Comparison of ENCODE assay signal across 11 cellular contexts in the genomic region with DNA sequence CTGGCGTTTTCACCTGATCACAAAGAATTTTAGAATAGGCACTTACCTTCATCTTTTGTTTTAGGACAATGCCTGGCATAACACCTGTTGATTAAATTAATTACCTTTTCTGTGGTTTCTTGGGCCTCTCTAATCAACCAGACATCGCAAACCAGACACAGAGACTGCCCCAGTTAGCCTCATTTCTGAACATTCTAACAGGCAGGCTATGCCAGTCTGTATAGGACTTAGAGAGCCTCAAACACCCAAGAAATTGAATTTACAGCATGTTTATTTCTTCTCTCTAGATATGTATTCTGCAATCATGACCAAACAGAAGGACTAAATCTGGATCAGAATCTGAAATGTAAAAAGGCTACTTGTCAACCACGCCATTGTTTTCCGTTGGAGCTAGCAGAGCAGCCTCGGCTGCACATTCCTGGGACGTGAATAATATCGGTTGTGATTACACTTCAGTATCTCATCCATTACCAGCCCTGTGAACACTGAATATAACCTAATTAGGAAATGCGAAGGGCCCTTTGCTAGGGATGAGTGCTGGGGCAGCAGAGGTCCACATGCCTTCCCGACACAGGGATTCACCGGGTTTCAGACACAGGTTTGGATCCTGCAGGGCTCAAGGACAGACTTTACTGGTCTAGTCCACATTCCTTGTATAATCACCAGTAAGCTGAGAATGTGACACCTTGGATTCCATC. TPM values are rescaled to one million over a fixed set of nuclear protein-coding genes. Genes with fewer than 3 reads are reported as not detected.
DNase-seq lines count a peak whose midpoint lies in the region; ATAC-seq, FAIRE-seq and TF ChIP-seq lines count a peak whose summit lies in the region.
"Had no signal": no experiment of that assay in that cellular context is flagged by ENCODE, and none has a peak within 500 bp of the region (broad histone marks: within the 10 kb centered on the region; RNA-seq: fewer than 3 reads in every experiment).

No MANE protein-coding gene starts in this region.

- no peak for DNase-seq in H54 (ENCODE audit: insufficient read length, low spot score)
- DNase-seq in adrenal gland, result peak in 5 of 7 donors; percentile 16 to 67 (median 25)
- DNase-seq in right atrium auricular region (ENCODE audit: low spot score), result peak; percentile 65
- peak; percentile 95 for DNase-seq in renal cortical epithelial cell (ENCODE audit: low read depth)
- no peak for DNase-seq in putamen (ENCODE audit: low spot score)
- no peak for DNase-seq in stimulated activated CD4-positive, alpha-beta T cell treated with anti-CD3 and anti-CD28 coated beads, Interleukin-4, amount 100 ng/mL, for 4 hours
- no peak for DNase-seq in nephron progenitor cell
- DNase-seq: KG1; stimulated activated CD4-positive, alpha-beta T cell treated with anti-CD3 and anti-CD28 coated beads, Interleukin-2, amount 100 ng/mL, for 24 hours had no signal

- no peaks in the 10 kb centered on the region for H3K4me1 Mint-ChIP-seq in nephron progenitor cell

- peaks cover 5% of the 10 kb centered on the region for H3K27me3 Mint-ChIP-seq in nephron progenitor cell (ENCODE audit: low read depth, poor library complexity)

- no peaks in the 10 kb centered on the region for H3K36me3 Mint-ChIP-seq in nephron progenitor cell (ENCODE audit: low read depth)

- H3K27ac ChIP-seq in adrenal gland (peak overlapping the region in 2 of 5 donors; percentile 27 to 78), right atrium auricular region (peak overlapping the region; percentile 39 to 84)

- H3K9me3 Mint-ChIP-seq in nephron progenitor cell, result no peaks in the 10 kb centered on the region

- TF ChIP-seq POLR2A in H54 (IDR thresholded peaks at IDR 0.05; ENCODE audit: low read depth, low read length) (no peak), adrenal gland (IDR thresholded peaks at IDR 0.05) (no peak)

- no peak overlapping the region for H3K4me3 Mint-ChIP-seq in nephron progenitor cell

- no peak overlapping the region for H3K27ac Mint-ChIP-seq in nephron progenitor cell

- TF ChIP-seq CTCF in adrenal gland (IDR thresholded peaks at IDR 0.05) (no peak), right atrium auricular region (IDR thresholded peaks at IDR 0.05) (no peak), nephron progenitor cell (IDR thresholded peaks at IDR 0.05) (no peak)

- no peak for ATAC-seq in GM21515 (IDR thresholded peaks at IDR 0.05; ENCODE audit: unreplicated experiment)

- H3K9me3 ChIP-seq in adrenal gland (replicated peaks in 1 of 3) (no peaks in the 10 kb centered on the region), right atrium auricular region (no peaks in the 10 kb centered on the region)

- intact Hi-C loops in adrenal gland (cut with DNase I), result no loop called here

- WGBS in adrenal gland, 4 donors, result 37 to 57% (median 50%) methylated on average over 10 of the region's 10 CpGs

- H3K4me3 ChIP-seq in adrenal gland (no peak overlapping the region), right atrium auricular region (no peak overlapping the region)

- peak; percentile 96 for FAIRE-seq in H54 (lab: Jason Lieb, UNC)
- FAIRE-seq: G401.6 had no signal

- H3K36me3 ChIP-seq in adrenal gland (replicated peaks in 1 of 2), result no peaks in the 10 kb centered on the region
- no peaks in the 10 kb centered on the region for H3K36me3 ChIP-seq in right atrium auricular region

- no peaks in the 10 kb centered on the region for H3K27me3 ChIP-seq in adrenal gland
- H3K27me3 ChIP-seq in right atrium auricular region, result no peaks in the 10 kb centered on the region

- H3K4me1 ChIP-seq in adrenal gland (replicated peaks in 1 of 2), result no peaks in the 10 kb centered on the region
- H3K4me1 ChIP-seq in right atrium auricular region, result peaks cover 0 to 18% of the 10 kb centered on the region in 2 donors

RNA-seq across cellular contexts. Expression of a gene that starts 17.5 kb away (rescaled TPM):
- 10 to 100 TPM in 5 of 8 donors, 1 to 10 TPM in 3; 4.2 to 30.2 (median 15.2) TPM for total RNA-seq in adrenal gland
- polyA plus RNA-seq in adrenal gland, result 10 to 100 TPM in 1 of 3 donors, 1 to 10 TPM in 2; 7.0 to 13.9 (median 7.6) TPM
- total RNA-seq in right atrium auricular region, result 100 to 1,000 TPM in 1 of 2 donors, 10 to 100 TPM in 1; 38.5 to 105 TPM
- total RNA-seq in renal cortical epithelial cell, result 22.2 and 33.2 TPM in 2 replicates

Comparison
In these comparisons a context has a peak if more than half of its experiments do, and no peak if none do; other contexts are left out.
1. DNase-seq: peak in adrenal gland (5 of 7), right atrium auricular region (single experiment) and renal cortical epithelial cell (single experiment); none in H54 (single experiment), putamen (single experiment), stimulated activated CD4-positive, alpha-beta T cell treated with anti-CD3 and anti-CD28 coated beads, Interleukin-4, amount 100 ng/mL, for 4 hours (0 of 2) and nephron progenitor cell (single experiment).